In genomic region chr12:66716522-66716921, GRCh38 we compare ENCODE assay signal across 25 cellular contexts. TPM values are rescaled to one million over a fixed set of nuclear protein-coding genes. Genes with fewer than 3 reads are reported as not detected.
DNase-seq lines count a peak whose midpoint lies in the region; ATAC-seq and TF ChIP-seq lines count a peak whose summit lies in the region.
"Had no signal": no experiment of that assay in that cellular context is flagged by ENCODE, and none has a peak within 500 bp of the region (broad histone marks: within the 10 kb centered on the region; RNA-seq: fewer than 3 reads in every experiment).

No MANE protein-coding gene starts in this region.

- H3K27me3 ChIP-seq in colonic mucosa, result no peaks in the 10 kb centered on the region
- H3K27me3 ChIP-seq: breast epithelium, upper lobe of right lung had no signal

- ATAC-seq in activated T-helper 17 cell treated with anti-CD3 and anti-CD28 coated beads, Interleukin-2, amount 50 U/mL, for 72 hours (replicated peaks), result peak; percentile 45
- no peak for ATAC-seq in stimulated activated naive B cell treated with anti-CD40 and anti-IgM and Interleukin-4, amounts not matched to agents 10 μg/mL and 1 μg/mL and 100 μg/mL, for 72 hours (replicated peaks)
- ATAC-seq: GM12878, PC-3, right cardiac atrium, upper lobe of right lung, WTC11 had no signal

- H3K27me3 Mint-ChIP-seq in activated CD4-positive, alpha-beta memory T cell treated with anti-CD3 and anti-CD28 coated beads for 36 hours, result no peaks in the 10 kb centered on the region
- peaks cover 9% of the 10 kb centered on the region for H3K27me3 Mint-ChIP-seq in activated CD4-positive, alpha-beta memory T cell treated with anti-CD3 and anti-CD28 coated beads, Interleukin-2, amount 10 ng/mL, durations not matched to agents 7 days and 5 days
- no peaks in the 10 kb centered on the region for H3K27me3 Mint-ChIP-seq in activated T-helper 17 cell treated with anti-CD3 and anti-CD28 coated beads, Interleukin-2, amount 50 U/mL, for 72 hours
- H3K27me3 Mint-ChIP-seq in stimulated activated naive B cell treated with anti-CD40 and anti-IgM and Interleukin-4, amounts not matched to agents 10 μg/mL and 1 μg/mL and 100 μg/mL, for 72 hours, result no peaks in the 10 kb centered on the region

- H3K27ac Mint-ChIP-seq in activated CD4-positive, alpha-beta memory T cell treated with anti-CD3 and anti-CD28 coated beads for 36 hours, result no peak overlapping the region
- no peak overlapping the region for H3K27ac Mint-ChIP-seq in activated CD4-positive, alpha-beta memory T cell treated with anti-CD3 and anti-CD28 coated beads, Interleukin-2, amount 10 ng/mL, durations not matched to agents 7 days and 5 days
- no peak overlapping the region for H3K27ac Mint-ChIP-seq in activated T-helper 17 cell treated with anti-CD3 and anti-CD28 coated beads, Interleukin-2, amount 50 U/mL, for 72 hours
- no peak overlapping the region for H3K27ac Mint-ChIP-seq in stimulated activated naive B cell treated with anti-CD40 and anti-IgM and Interleukin-4, amounts not matched to agents 10 μg/mL and 1 μg/mL and 100 μg/mL, for 72 hours
- H3K27ac Mint-ChIP-seq: WTC11 had no signal

- intact Hi-C loops in activated CD4-positive, alpha-beta memory T cell treated with anti-CD3 and anti-CD28 coated beads for 36 hours (cut with micrococcal nuclease), result no loop called here
- intact Hi-C loops in colonic mucosa (cut with DNase I), result no loop called here

- no peaks in the 10 kb centered on the region for H3K36me3 ChIP-seq in colonic mucosa
- H3K36me3 ChIP-seq: breast epithelium, upper lobe of right lung had no signal

- no peak overlapping the region for H3K4me3 Mint-ChIP-seq in activated CD4-positive, alpha-beta memory T cell treated with anti-CD3 and anti-CD28 coated beads for 36 hours
- H3K4me3 Mint-ChIP-seq in activated CD4-positive, alpha-beta memory T cell treated with anti-CD3 and anti-CD28 coated beads, Interleukin-2, amount 10 ng/mL, durations not matched to agents 7 days and 5 days, result no peak overlapping the region
- H3K4me3 Mint-ChIP-seq in activated T-helper 17 cell treated with anti-CD3 and anti-CD28 coated beads, Interleukin-2, amount 50 U/mL, for 72 hours, result no peak overlapping the region
- no peak overlapping the region for H3K4me3 Mint-ChIP-seq in stimulated activated naive B cell treated with anti-CD40 and anti-IgM and Interleukin-4, amounts not matched to agents 10 μg/mL and 1 μg/mL and 100 μg/mL, for 72 hours
- H3K4me3 Mint-ChIP-seq: WTC11 had no signal

- DNase-seq in activated CD4-positive, alpha-beta memory T cell treated with anti-CD3 and anti-CD28 coated beads for 36 hours, result peak; percentile 10
- no peak for DNase-seq in activated CD4-positive, alpha-beta memory T cell treated with anti-CD3 and anti-CD28 coated beads, Interleukin-2, amount 10 ng/mL, durations not matched to agents 7 days and 5 days
- DNase-seq in COR-L47 (lab: John Stamatoyannopoulos, UW) (peak; percentile 66), NCI-H146 (lab: John Stamatoyannopoulos, UW) (peak; percentile 80), SHP77 treated with DMSO at 0.1 percent for 48 hours (lab: John Stamatoyannopoulos, UW) (no peak), colonic mucosa (no peak)
- no peak for DNase-seq in stimulated activated naive B cell treated with anti-CD40 and anti-IgM and Interleukin-4, amounts not matched to agents 10 μg/mL and 1 μg/mL and 100 μg/mL, for 72 hours
- DNase-seq: activated effector memory CD4-positive, alpha-beta T cell treated with anti-CD3 and anti-CD28 coated beads, Interleukin-2, amount 50 U/mL, for 16 hours; DMS153; GOT3; NCI-H1048; NCI-H1930; NCI-H510A; posterior cingulate gyrus; right cardiac atrium; SK-N-SH; stimulated activated naive CD4-positive, alpha-beta T cell; upper lobe of right lung had no signal

- CTCF ChIA-PET in activated CD4-positive, alpha-beta memory T cell treated with anti-CD3 and anti-CD28 coated beads for 36 hours (lab: Charles Lee), result no interaction called here
- CTCF ChIA-PET in activated CD4-positive, alpha-beta memory T cell treated with anti-CD3 and anti-CD28 coated beads, Interleukin-2, amount 10 ng/mL, durations not matched to agents 7 days and 5 days (lab: Charles Lee), result interaction anchor here (1.2 kb wide), 1 partner anchor 144 kb away, joined by 3 read pairs; no protein-coding TSS in a partner anchor

- no peaks in the 10 kb centered on the region for H3K36me3 Mint-ChIP-seq in activated CD4-positive, alpha-beta memory T cell treated with anti-CD3 and anti-CD28 coated beads for 36 hours
- H3K36me3 Mint-ChIP-seq in activated CD4-positive, alpha-beta memory T cell treated with anti-CD3 and anti-CD28 coated beads, Interleukin-2, amount 10 ng/mL, durations not matched to agents 7 days and 5 days (ENCODE audit: low read depth), result peaks cover 3% of the 10 kb centered on the region
- no peaks in the 10 kb centered on the region for H3K36me3 Mint-ChIP-seq in activated T-helper 17 cell treated with anti-CD3 and anti-CD28 coated beads, Interleukin-2, amount 50 U/mL, for 72 hours (ENCODE audit: low read depth)
- H3K36me3 Mint-ChIP-seq in stimulated activated naive B cell treated with anti-CD40 and anti-IgM and Interleukin-4, amounts not matched to agents 10 μg/mL and 1 μg/mL and 100 μg/mL, for 72 hours, result peaks cover 4 to 5% of the 10 kb centered on the region in 2 donors
- H3K36me3 Mint-ChIP-seq: WTC11 had no signal

- no peak overlapping the region for H3K9ac ChIP-seq in colonic mucosa (ENCODE audit: low read depth in 2 of 2, low read length in 2 of 2)
- H3K9ac ChIP-seq: SK-N-SH had no signal

- no peak for TF ChIP-seq CTCF in colonic mucosa (IDR thresholded peaks at IDR 0.05)

- H3K4me3 ChIP-seq in colonic mucosa, result no peak overlapping the region
- H3K4me3 ChIP-seq: breast epithelium, GM12878, smooth muscle cell, upper lobe of right lung had no signal

- POLR2A ChIA-PET in activated CD4-positive, alpha-beta memory T cell treated with anti-CD3 and anti-CD28 coated beads for 36 hours (lab: Charles Lee), result no interaction called here
- POLR2A ChIA-PET in activated CD4-positive, alpha-beta memory T cell treated with anti-CD3 and anti-CD28 coated beads, Interleukin-2, amount 10 ng/mL, durations not matched to agents 7 days and 5 days (lab: Charles Lee), result no interaction called here

- no peaks in the 10 kb centered on the region for H3K9me3 ChIP-seq in colonic mucosa
- H3K9me3 ChIP-seq: breast epithelium, SK-N-SH, upper lobe of right lung had no signal

- H3K4me1 ChIP-seq in colonic mucosa, result no peaks in the 10 kb centered on the region
- H3K4me1 ChIP-seq: breast epithelium, upper lobe of right lung had no signal

- peaks cover 11% of the 10 kb centered on the region for H3K4me1 Mint-ChIP-seq in activated CD4-positive, alpha-beta memory T cell treated with anti-CD3 and anti-CD28 coated beads for 36 hours (ENCODE audit: low read depth)
- peaks cover 10% of the 10 kb centered on the region for H3K4me1 Mint-ChIP-seq in activated CD4-positive, alpha-beta memory T cell treated with anti-CD3 and anti-CD28 coated beads, Interleukin-2, amount 10 ng/mL, durations not matched to agents 7 days and 5 days
- peaks cover 12% of the 10 kb centered on the region for H3K4me1 Mint-ChIP-seq in activated T-helper 17 cell treated with anti-CD3 and anti-CD28 coated beads, Interleukin-2, amount 50 U/mL, for 72 hours
- peaks cover 9 to 16% of the 10 kb centered on the region in 2 donors for H3K4me1 Mint-ChIP-seq in stimulated activated naive B cell treated with anti-CD40 and anti-IgM and Interleukin-4, amounts not matched to agents 10 μg/mL and 1 μg/mL and 100 μg/mL, for 72 hours

- no peaks in the 10 kb centered on the region for H3K9me3 Mint-ChIP-seq in activated CD4-positive, alpha-beta memory T cell treated with anti-CD3 and anti-CD28 coated beads for 36 hours
- no peaks in the 10 kb centered on the region for H3K9me3 Mint-ChIP-seq in activated CD4-positive, alpha-beta memory T cell treated with anti-CD3 and anti-CD28 coated beads, Interleukin-2, amount 10 ng/mL, durations not matched to agents 7 days and 5 days
- H3K9me3 Mint-ChIP-seq in activated T-helper 17 cell treated with anti-CD3 and anti-CD28 coated beads, Interleukin-2, amount 50 U/mL, for 72 hours, result no peaks in the 10 kb centered on the region
- H3K9me3 Mint-ChIP-seq in stimulated activated naive B cell treated with anti-CD40 and anti-IgM and Interleukin-4, amounts not matched to agents 10 μg/mL and 1 μg/mL and 100 μg/mL, for 72 hours, result peaks cover 6% of the 10 kb centered on the region in 2 donors

- H3K27ac ChIP-seq in colonic mucosa, result no peak overlapping the region
- H3K27ac ChIP-seq: breast epithelium, upper lobe of right lung had no signal

RNA-seq across cellular contexts. Expression of gene GRIP1, which starts 37.6 kb away (rescaled TPM):
- total RNA-seq in activated CD4-positive, alpha-beta memory T cell treated with anti-CD3 and anti-CD28 coated beads for 36 hours, result under 1 TPM; 0.53 to 0.95 TPM
- under 1 TPM; 0.18 to 0.35 TPM for total RNA-seq in activated CD4-positive, alpha-beta memory T cell treated with anti-CD3 and anti-CD28 coated beads, Interleukin-2, amount 10 ng/mL, durations not matched to agents 7 days and 5 days
- total RNA-seq in activated T-helper 17 cell treated with anti-CD3 and anti-CD28 coated beads, Interleukin-2, amount 50 U/mL, for 72 hours, result under 1 TPM; 0.19 to 0.86 TPM
- 1 to 10 TPM; 3.7 to 6.2 TPM for total RNA-seq in colonic mucosa
- total RNA-seq: T-helper 1 cell treated with Interleukin-12 subunit alpha and Interleukin-12 subunit beta and Interleukin-4 antibody, amounts not matched to agents 30 ng/mL and 1 ng/mL, for 36 hours had no signal

Comparison
In these comparisons a context has a peak if more than half of its experiments do, and no peak if none do; other contexts are left out.
1. DNase-seq: peak in activated CD4-positive, alpha-beta memory T cell treated with anti-CD3 and anti-CD28 coated beads for 36 hours (single experiment), COR-L47 (single experiment) and NCI-H146 (single experiment); none in activated CD4-positive, alpha-beta memory T cell treated with anti-CD3 and anti-CD28 coated beads, Interleukin-2, amount 10 ng/mL, durations not matched to agents 7 days and 5 days (single experiment), SHP77 treated with DMSO at 0.1 percent for 48 hours (single experiment), stimulated activated naive B cell treated with anti-CD40 and anti-IgM and Interleukin-4, amounts not matched to agents 10 μg/mL and 1 μg/mL and 100 μg/mL, for 72 hours (single experiment) and colonic mucosa (single experiment).